Comparison of ENCODE assay signal across 8 cellular contexts in genomic region chr21:33324311-33325221, GRCh38. TPM values are rescaled to one million over a fixed set of nuclear protein-coding genes. Genes with fewer than 3 reads are reported as not detected.
DNase-seq lines count a peak whose midpoint lies in the region; ATAC-seq, FAIRE-seq and TF ChIP-seq lines count a peak whose summit lies in the region.

TSS of gene IFNAR1 (plus strand) at chr21:33324970. CDS start at chr21:33325056, 86 bp downstream.

- H3K9ac ChIP-seq in MM.1S (ENCODE audit: low read length) (peak within 1 kb of the TSS; percentile 85), subcutaneous abdominal adipose tissue (ENCODE audit: low read length in 5 of 5) (peak within 1 kb of the TSS; percentile 87 to 99 (median 97))

- H3K4me1 ChIP-seq in MM.1S (ENCODE audit: low read length) (peaks cover 32% of the 10 kb centered on the region), foreskin keratinocyte (no peaks in the 10 kb centered on the region), neuron (ENCODE audit: insufficient read depth, low read length) (peaks cover 5% of the 10 kb centered on the region), subcutaneous abdominal adipose tissue (ENCODE audit: control insufficient read depth in 5 of 5, insufficient read depth in 5 of 5, low read length in 5 of 5) (peaks cover 0 to 35% (median 18%) of the 10 kb centered on the region in 5 donors)

- peak; percentile 93 for ATAC-seq in foreskin keratinocyte

- H3K9me2 ChIP-seq in MM.1S (replicated peaks; ENCODE audit: insufficient read depth, low read length) = no peaks in the 10 kb centered on the region

- H3K9me3 ChIP-seq in MM.1S (replicated peaks; ENCODE audit: insufficient read depth, low read length) (no peaks in the 10 kb centered on the region), neuron (ENCODE audit: low read length) (peaks cover 3% of the 10 kb centered on the region), subcutaneous abdominal adipose tissue (ENCODE audit: control insufficient read depth in 5 of 5, low read length in 5 of 5) (no peaks in the 10 kb centered on the region)

- peak within 1 kb of the TSS; percentile 78 for H3K4me2 ChIP-seq in MM.1S (ENCODE audit: low read depth, low read length)

- FAIRE-seq in G401.6 (lab: Jason Lieb, UNC) = peak; percentile 59

- H3K27ac ChIP-seq in MM.1S (ENCODE audit: low read length) (peak within 1 kb of the TSS; percentile 83), foreskin keratinocyte (peak within 1 kb of the TSS; percentile 78), subcutaneous abdominal adipose tissue (ENCODE audit: low read depth, low read length) (peak within 1 kb of the TSS; percentile 100)

- H3K36me3 ChIP-seq in MM.1S (replicated peaks; ENCODE audit: insufficient read depth, low read length) (0 out of 2 replicates have a peak, but pooled peaks cover 4% of the 10 kb centered on the region), neuron (ENCODE audit: insufficient read depth, low read length) (no peaks in the 10 kb centered on the region), subcutaneous abdominal adipose tissue (ENCODE audit: control insufficient read depth in 5 of 5, insufficient read depth in 5 of 5, low read length in 5 of 5) (no peaks in the 10 kb centered on the region)

- H2AFZ ChIP-seq in MM.1S (ENCODE audit: low read length) = peak within 1 kb of the TSS; percentile 83
- peak within 1 kb of the TSS; percentile 48 for H2AFZ ChIP-seq in neuron (ENCODE audit: low read depth, low read length)

- H3K79me2 ChIP-seq in MM.1S (ENCODE audit: low read length) = peaks cover 47% of the 10 kb centered on the region

- peak within 1 kb of the TSS; percentile 86 for H3K4me3 ChIP-seq in MM.1S (ENCODE audit: low read length)
- H3K4me3 ChIP-seq in neuron (ENCODE audit: low read length) = peak within 1 kb of the TSS; percentile 65
- H3K4me3 ChIP-seq in subcutaneous abdominal adipose tissue (ENCODE audit: low read depth in 1 of 5, low read length in 5 of 5) = peak within 1 kb of the TSS; percentile 82 to 99 (median 96)

- H3F3A ChIP-seq in MM.1S (ENCODE audit: insufficient read depth, low read length) = peaks cover 29% of the 10 kb centered on the region

- H4K20me1 ChIP-seq in MM.1S (ENCODE audit: insufficient read depth, low read length) = no peaks in the 10 kb centered on the region

- DNase-seq in HCEC 1CT (peak; percentile 99), MM.1S (peak; percentile 99), SHP77 treated with DMSO at 0.1 percent for 48 hours (lab: John Stamatoyannopoulos, UW) (peak; percentile 92), activated gamma-delta T cell (lab: John Stamatoyannopoulos, UW) (peak; percentile 99), foreskin keratinocyte (peak; percentile 82 to 89)

- no peaks in the 10 kb centered on the region for H3K27me3 ChIP-seq in MM.1S (replicated peaks; ENCODE audit: insufficient read depth, low read length)
- H3K27me3 ChIP-seq in foreskin keratinocyte = no peaks in the 10 kb centered on the region
- no peaks in the 10 kb centered on the region for H3K27me3 ChIP-seq in neuron (ENCODE audit: insufficient read depth, low read length)
- no peaks in the 10 kb centered on the region for H3K27me3 ChIP-seq in subcutaneous abdominal adipose tissue (ENCODE audit: control insufficient read depth in 5 of 5, insufficient read depth in 4 of 5, low read length in 5 of 5)

- TF ChIP-seq CTCF in MM.1S (IDR thresholded peaks at IDR 0.05; ENCODE audit: low read length) = peak; percentile 5; the same call in 1 of the 2 replicates
- no peak for TF ChIP-seq CTCF in foreskin keratinocyte (conservative IDR thresholded peaks at IDR 0.05)

RNA-seq across cellular contexts. Expression of gene IFNAR1, which starts in this region (rescaled TPM):
- 17.8 and 18.6 TPM in 2 replicates for total RNA-seq in foreskin keratinocyte
- polyA plus RNA-seq in foreskin keratinocyte = 8.3 and 8.4 TPM in 2 replicates

Comparison
In these comparisons a context has a peak if more than half of its experiments do, and no peak if none do; other contexts are left out.
1. Peak in every context shown above with its lines: DNase-seq, ATAC-seq, H3K4me3 ChIP-seq and H3K27ac ChIP-seq.